In genomic region chr15:78234515-78235040, GRCh38 we compare ENCODE assay signal across 1 cellular context.
TF ChIP-seq lines count a peak whose summit lies in the region.

TSS of gene ACSBG1 (minus strand) at chr15:78234565. CDS start at chr15:78234501, 64 bp downstream.

TF ChIP-seq in GM12878, 131 proteins besides CTCF, POLR2A, EP300 and RAD21 (continued from another document):
- TF ChIP-seq PRDM15 (CRISPR knock-in tag; IDR thresholded peaks at IDR 0.05) (no peak), ZNF24 (IDR thresholded peaks at IDR 0.05) (no peak), EGR1 (IDR thresholded peaks at IDR 0.05; ENCODE audit: borderline replicate concordance in 1 of 2, low read depth in 2 of 2, low read length in 2 of 2) (no peak), MTA2 (IDR thresholded peaks at IDR 0.05; ENCODE audit: low read depth) (no peak), TAF1 (IDR thresholded peaks at IDR 0.05; ENCODE audit: borderline replicate concordance, low read depth, low read length) (no peak), ELK1 (IDR thresholded peaks at IDR 0.05; ENCODE audit: low read depth, low read length) (no peak), RELB (IDR thresholded peaks at IDR 0.05; ENCODE audit: low read depth) (no peak), PML (IDR thresholded peaks at IDR 0.05; ENCODE audit: low read length) (no peak), RB1 (IDR thresholded peaks at IDR 0.05; ENCODE audit: borderline replicate concordance) (no peak), RUNX3 (IDR thresholded peaks at IDR 0.05; ENCODE audit: low read length) (no peak), BMI1 (IDR thresholded peaks at IDR 0.05; ENCODE audit: borderline replicate concordance) (no peak), STAT3 (IDR thresholded peaks at IDR 0.05; ENCODE audit: low read depth, low read length) (no peak), SUPT20H (IDR thresholded peaks at IDR 0.05; ENCODE audit: borderline replicate concordance, control insufficient read depth, low read depth, low read length) (no peak), STAT1 (conservative IDR thresholded peaks at IDR 0.05) (no peak), ZNF384 (IDR thresholded peaks at IDR 0.05; ENCODE audit: borderline replicate concordance, low read depth, low read length) (no peak), BHLHE40 (IDR thresholded peaks at IDR 0.05; ENCODE audit: borderline replicate concordance in 1 of 2, low read depth in 2 of 2, low read length in 1 of 2) (no peak), ZNF622 (IDR thresholded peaks at IDR 0.05) (no peak), IRF3 (IDR thresholded peaks at IDR 0.05) (no peak), CEBPZ (IDR thresholded peaks at IDR 0.05; ENCODE audit: low read depth, low read length) (no peak)
TF ChIP-seq in GM12878: peak in this region for 0.
